Comparison of ENCODE assay signal across 2 cellular contexts in genomic region chr1:6426321-6426971, GRCh38.
TF ChIP-seq lines count a peak whose summit lies in the region.

No MANE protein-coding gene starts in this region.

TF ChIP-seq in HCT116, 20 proteins besides CTCF, POLR2A, EP300 and RAD21:
- TF ChIP-seq SP1 (IDR thresholded peaks at IDR 0.05; ENCODE audit: low read depth) (no peak), POLR2AphosphoS5 (IDR thresholded peaks at IDR 0.05; ENCODE audit: low read depth, low read length) (no peak), SIN3A (IDR thresholded peaks at IDR 0.05; ENCODE audit: low read depth) (no peak), TCF7L2 (IDR thresholded peaks at IDR 0.05; ENCODE audit: borderline replicate concordance, extremely low read depth, insufficient read depth, insufficient read length) (no peak), CBX3 (IDR thresholded peaks at IDR 0.05; ENCODE audit: low read depth) (no peak), ZBTB33 (IDR thresholded peaks at IDR 0.05; ENCODE audit: extremely low read depth, insufficient replicate concordance, low read length) (no peak), ZFX (IDR thresholded peaks at IDR 0.05) (no peak), JUND (IDR thresholded peaks at IDR 0.05) (no peak), EGR1 (IDR thresholded peaks at IDR 0.05; ENCODE audit: low read depth) (no peak), CEBPB (IDR thresholded peaks at IDR 0.05; ENCODE audit: low read depth) (no peak), REST (IDR thresholded peaks at IDR 0.05; ENCODE audit: low read depth) (no peak), SRF (IDR thresholded peaks at IDR 0.05; ENCODE audit: low read depth) (no peak), YY1 (IDR thresholded peaks at IDR 0.05; ENCODE audit: extremely low read depth, insufficient replicate concordance, low read depth, low read length) (no peak), FOSL1 (IDR thresholded peaks at IDR 0.05; ENCODE audit: low read depth) (no peak), MAX (IDR thresholded peaks at IDR 0.05) (no peak), ATF3 (IDR thresholded peaks at IDR 0.05) (no peak), EZH2phosphoT487 (IDR thresholded peaks at IDR 0.05; ENCODE audit: borderline replicate concordance) (no peak), ELF1 (IDR thresholded peaks at IDR 0.05; ENCODE audit: borderline replicate concordance, low read depth) (no peak), ZNF274 (IDR thresholded peaks at IDR 0.05; ENCODE audit: low read depth, low read length) (no peak), EZH2 (IDR thresholded peaks at IDR 0.05) (no peak)

TF ChIP-seq in H1, 55 proteins besides CTCF, POLR2A, EP300 and RAD21:
- TF ChIP-seq KDM5A (IDR thresholded peaks at IDR 0.05; ENCODE audit: low read length) (no peak), ZNF274 (IDR thresholded peaks at IDR 0.05; ENCODE audit: borderline replicate concordance, extremely low read depth, low read length) (no peak), BCL11A (IDR thresholded peaks at IDR 0.05; ENCODE audit: low read depth in 2 of 2, low read length in 2 of 2) (no peak), EGR1 (IDR thresholded peaks at IDR 0.05; ENCODE audit: borderline replicate concordance, low read depth, low read length) (no peak), SUZ12 (IDR thresholded peaks at IDR 0.05; ENCODE audit: low read length) (no peak), CHD7 (IDR thresholded peaks at IDR 0.05; ENCODE audit: insufficient replicate concordance, low read length) (no peak), SAP30 (IDR thresholded peaks at IDR 0.05; ENCODE audit: insufficient read depth, insufficient replicate concordance, low read length) (no peak), TCF12 (IDR thresholded peaks at IDR 0.05; ENCODE audit: low read depth, low read length) (no peak), TBP (IDR thresholded peaks at IDR 0.05; ENCODE audit: low read depth, low read length) (no peak)
